Comparison of ENCODE assay signal across 8 cellular contexts in the genomic region with DNA sequence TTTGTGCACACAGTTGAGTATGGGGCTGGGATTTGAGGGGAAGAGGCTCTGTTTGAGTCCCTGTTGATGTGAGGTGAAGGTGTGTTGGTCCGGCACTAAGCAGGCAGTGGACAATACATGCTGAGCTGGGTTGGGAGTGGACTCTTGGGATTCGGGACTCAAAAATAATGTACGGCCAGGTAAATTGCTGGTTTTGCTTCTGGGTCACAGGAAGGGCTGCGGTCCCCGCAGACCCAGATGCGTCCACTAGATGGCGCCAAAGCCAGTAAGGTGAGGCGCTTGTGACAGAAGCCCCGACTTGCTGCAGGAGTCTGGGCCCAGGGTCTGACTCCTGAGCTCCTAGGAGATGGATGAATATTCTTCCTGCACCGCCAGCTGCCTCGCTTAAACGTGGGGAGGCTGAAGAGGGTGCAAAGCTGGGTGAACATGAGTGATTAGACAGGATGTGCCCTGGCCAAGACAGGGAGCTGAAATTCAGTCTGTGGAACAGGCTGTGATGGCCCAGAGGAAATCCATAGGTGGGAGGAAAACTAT.
DNase-seq lines count a peak whose midpoint lies in the region; ATAC-seq and TF ChIP-seq lines count a peak whose summit lies in the region.

No MANE protein-coding gene starts in this region.

- peak overlapping the region; percentile 56 to 94 (median 60) for H3K27ac Mint-ChIP-seq in CD4-positive, CD25-positive, alpha-beta regulatory T cell

- TF ChIP-seq CTCF in SU-DHL-6 (IDR thresholded peaks at IDR 0.05; ENCODE audit: insufficient read depth, low read length, poor library complexity, severe bottlenecking) = peak; percentile 93
- peak; percentile 86 to 95 (median 90) for TF ChIP-seq CTCF in uterus (IDR thresholded peaks at IDR 0.05)

- H4K20me1 ChIP-seq in SU-DHL-6 (ENCODE audit: low read depth, low read length) = no peaks in the 10 kb centered on the region

- H3K9ac ChIP-seq in SU-DHL-6 (ENCODE audit: low read length) = no peak overlapping the region

- peaks cover 5% of the 10 kb centered on the region for H3K27me3 Mint-ChIP-seq in CD4-positive, CD25-positive, alpha-beta regulatory T cell

- no peaks in the 10 kb centered on the region for H3K36me3 Mint-ChIP-seq in CD4-positive, CD25-positive, alpha-beta regulatory T cell

- intact Hi-C loops in Right ventricle myocardium inferior (cut with DNase I) = loop anchor here (10.0 kb wide), 1 partner anchor 210 kb away; no protein-coding TSS in a partner anchor
- intact Hi-C loops in posterior vena cava (cut with DNase I) = loop anchor here in 1 of 2 donors (5.0 kb wide), 1 partner anchor 72 kb away; no protein-coding TSS in a partner anchor
- intact Hi-C loops in uterus (cut with DNase I; ENCODE audit: low total_unique reads) = loop anchor here (2.0 kb wide), 1 partner anchor 72 kb away; no protein-coding TSS in a partner anchor

- H3K9me3 ChIP-seq in CD4-positive, CD25-positive, alpha-beta regulatory T cell (ENCODE audit: control insufficient read depth in 2 of 2, low read length in 2 of 2) = no peaks in the 10 kb centered on the region
- H3K9me3 ChIP-seq in SU-DHL-6 (ENCODE audit: insufficient read depth, low read length) = no peaks in the 10 kb centered on the region
- no peaks in the 10 kb centered on the region for H3K9me3 ChIP-seq in uterus

- H3K4me1 Mint-ChIP-seq in CD4-positive, CD25-positive, alpha-beta regulatory T cell = peaks cover 12 to 55% (median 34%) of the 10 kb centered on the region in 4 donors

- H3K36me3 ChIP-seq in CD4-positive, CD25-positive, alpha-beta regulatory T cell (ENCODE audit: control insufficient read depth, insufficient read depth, low read length) = no peaks in the 10 kb centered on the region
- H3K36me3 ChIP-seq in SU-DHL-6 (ENCODE audit: low read length) (no peaks in the 10 kb centered on the region), uterus (no peaks in the 10 kb centered on the region)

- no peaks in the 10 kb centered on the region for H3K9me2 ChIP-seq in SU-DHL-6 (replicated peaks; ENCODE audit: insufficient read depth, low read length)

- peak; percentile 29 to 33 for ATAC-seq in CD4-positive, CD25-positive, alpha-beta regulatory T cell (ENCODE audit: low read depth in 2 of 2)
- peak; percentile 25 for ATAC-seq in GM21576 (IDR thresholded peaks at IDR 0.05; ENCODE audit: unreplicated experiment)
- ATAC-seq in Right ventricle myocardium inferior = peak; percentile 55

- no peaks in the 10 kb centered on the region for H3K79me2 ChIP-seq in SU-DHL-6 (ENCODE audit: insufficient read depth, low read length)

- no peak overlapping the region for H2AFZ ChIP-seq in SU-DHL-6 (ENCODE audit: low read depth, low read length, severe bottlenecking)

- H3K9me3 Mint-ChIP-seq in CD4-positive, CD25-positive, alpha-beta regulatory T cell = no peaks in the 10 kb centered on the region

- no peak overlapping the region for H3K4me3 ChIP-seq in CD4-positive, CD25-positive, alpha-beta regulatory T cell (ENCODE audit: low read depth, low read length)
- no peak overlapping the region for H3K4me3 ChIP-seq in SU-DHL-6 (ENCODE audit: insufficient read depth, low read length, poor library complexity, severe bottlenecking)
- H3K4me3 ChIP-seq in uterus = no peak overlapping the region

- TF ChIP-seq POLR2A in uterus (IDR thresholded peaks at IDR 0.05) = no peak

- H3F3A ChIP-seq in SU-DHL-6 (ENCODE audit: insufficient read depth) = peaks cover 25% of the 10 kb centered on the region

- peak overlapping the region; percentile 11 for H3K27ac ChIP-seq in CD4-positive, CD25-positive, alpha-beta regulatory T cell (ENCODE audit: insufficient read depth, low read length, poor library complexity, severe bottlenecking)
- H3K27ac ChIP-seq in SU-DHL-6 (ENCODE audit: low read depth, low read length) (no peak overlapping the region), uterus (no peak overlapping the region)

- no peak overlapping the region for H3K4me2 ChIP-seq in SU-DHL-6 (ENCODE audit: low read depth, low read length, poor library complexity, severe bottlenecking)

- peaks cover 47% of the 10 kb centered on the region for H3K4me1 ChIP-seq in CD4-positive, CD25-positive, alpha-beta regulatory T cell (ENCODE audit: control insufficient read depth, insufficient read depth, low read length, poor library complexity, severe bottlenecking)
- no peaks in the 10 kb centered on the region for H3K4me1 ChIP-seq in uterus

- H3K27me3 ChIP-seq in CD4-positive, CD25-positive, alpha-beta regulatory T cell (ENCODE audit: control insufficient read depth, insufficient read depth, low read length) = no peaks in the 10 kb centered on the region
- H3K27me3 ChIP-seq in SU-DHL-6 (ENCODE audit: low read length) (no peaks in the 10 kb centered on the region), uterus (no peaks in the 10 kb centered on the region)

- H3K4me3 Mint-ChIP-seq in CD4-positive, CD25-positive, alpha-beta regulatory T cell = peak overlapping the region in 3 of 4 donors; percentile 24 to 77 (median 64)

- peak; percentile 76 to 91 (median 85) for DNase-seq in CD4-positive, CD25-positive, alpha-beta regulatory T cell
- DNase-seq in NCI-H128 (lab: John Stamatoyannopoulos, UW; ENCODE audit: unreplicated experiment) (peak; percentile 83), Right ventricle myocardium inferior (ENCODE audit: missing footprints) (peak; percentile 91), posterior vena cava (ENCODE audit: low spot score) (peak; percentile 92), uterus (peak; percentile 82 to 85)
- DNase-seq in activated naive CD4-positive, alpha-beta T cell treated with anti-CD3 and anti-CD28 coated beads, Interleukin-2, amount 50 U/mL, for 16 hours = peak; percentile 88
